ENCODE assay signal across 1 cellular context in the genomic region with DNA sequence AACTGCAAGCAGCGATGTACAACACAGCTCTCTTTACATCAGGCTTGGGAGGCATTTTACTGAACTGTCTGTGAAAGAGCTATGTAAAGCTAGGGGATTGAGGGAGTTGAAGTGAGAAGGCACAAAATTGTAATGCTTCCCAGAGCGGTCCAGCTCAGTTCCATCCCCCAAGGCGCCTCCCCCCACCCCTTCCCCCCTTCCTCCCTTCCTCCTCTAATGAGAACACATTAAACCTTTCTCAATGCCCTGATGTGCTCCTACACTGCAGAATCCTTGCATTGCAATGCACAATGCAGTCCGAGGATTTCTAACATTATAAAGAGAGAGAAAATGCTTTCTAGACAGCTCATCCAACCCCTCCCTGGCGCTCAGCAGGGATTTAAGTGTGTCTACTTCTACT.
TF ChIP-seq lines count a peak whose summit lies in the region.

No MANE protein-coding gene starts in this region.

TF ChIP-seq in WTC11, 78 proteins besides CTCF, POLR2A, EP300 and RAD21 (continued from another document):
- no peak for TF ChIP-seq ATF6 (CRISPR knock-in tag; IDR thresholded peaks at IDR 0.05)
- TF ChIP-seq TEAD4 (CRISPR knock-in tag; IDR thresholded peaks at IDR 0.05) = no peak
TF ChIP-seq in WTC11: peak in this region for 0.
